28 cellular contexts compared by ENCODE assay signal in genomic region chr3:155015776-155016451, GRCh38.
DNase-seq lines count a peak whose midpoint lies in the region; ATAC-seq and TF ChIP-seq lines count a peak whose summit lies in the region.
"Had no signal": no experiment of that assay in that cellular context is flagged by ENCODE, and none has a peak within 500 bp of the region (broad histone marks: within the 10 kb centered on the region; RNA-seq: fewer than 3 reads in every experiment).

No MANE protein-coding gene starts in this region.

- H3K36me3 ChIP-seq in lower lobe of right lung, result no peaks in the 10 kb centered on the region
- H3K36me3 ChIP-seq: uterus had no signal

- CTCF ChIA-PET in WTC11 (lab: Charles Lee), result no interaction called here

- H3K4me3 ChIP-seq in lower lobe of right lung, result no peak overlapping the region
- H3K4me3 ChIP-seq: testis, uterus had no signal

- peak overlapping the region; percentile 47; the same call in 1 of the 2 replicates for H3K27ac Mint-ChIP-seq in WTC11
- H3K27ac Mint-ChIP-seq: activated CD8-positive, alpha-beta memory T cell treated with anti-CD3 and anti-CD28 coated beads, Interleukin-2, amount 10 ng/mL, durations not matched to agents 7 days and 5 days; activated T-cell treated with anti-CD3 and anti-CD28 coated beads, Interleukin-2, amount 50 U/mL, for 72 hours; CD8-positive, alpha-beta T cell; memory B cell had no signal

- DNase-seq in A172 (ENCODE audit: low spot score) (peak; percentile 10), HT-29 (ENCODE audit: low spot score) (peak; percentile 12), WTC11 (ENCODE audit: low spot score) (no peak), lower lobe of right lung (no peak), Right ventricle myocardium superior (no peak), cerebellar nuclear complex (lab: John Stamatoyannopoulos, UW) (no peak), KG1 (lab: John Stamatoyannopoulos, UW) (no peak), NCI-H2081 (lab: John Stamatoyannopoulos, UW) (no peak)
- DNase-seq: 8988T; activated CD4-positive, CD25-positive, alpha-beta regulatory T cell; activated CD8-positive, alpha-beta memory T cell treated with anti-CD3 and anti-CD28 coated beads, Interleukin-2, amount 10 ng/mL, durations not matched to agents 7 days and 5 days; activated naive CD4-positive, alpha-beta T cell; activated T-cell treated with anti-CD3 and anti-CD28 coated beads, Interleukin-2, amount 50 U/mL, for 72 hours; CD8-positive, alpha-beta T cell; DMS 273 treated with DMSO at 0.1 percent for 48 hours; effector memory CD4-positive, alpha-beta T cell; erythroblast; foreskin keratinocyte; H9; MM.1S; NCI-H1417; NCI-H2029 treated with DMSO at 0.1 percent for 48 hours; NCI-H345; NCI-H82; stimulated activated naive CD8-positive, alpha-beta T cell treated with anti-CD3 and anti-CD28 coated beads, Interleukin-15, Interleukin-2, amounts not matched to agents 100 U/mL and 50 U/mL, for 24 hours; testis; uterus had no signal

- intact Hi-C loops in lower lobe of right lung (cut with DNase I) (no loop called here), Right ventricle myocardium superior (cut with DNase I) (no loop called here)

- H3K9me3 Mint-ChIP-seq in WTC11, result no peaks in the 10 kb centered on the region
- H3K9me3 Mint-ChIP-seq: CD8-positive, alpha-beta T cell; H9 had no signal

- POLR2A ChIA-PET in WTC11 (lab: Charles Lee), result interaction anchor here (0.6 kb wide), 1 partner anchor 817 kb away, joined by 4 read pairs; no protein-coding TSS in a partner anchor

- H3K9me3 ChIP-seq in lower lobe of right lung, result no peaks in the 10 kb centered on the region
- H3K9me3 ChIP-seq: testis, uterus had no signal

- H3K36me3 Mint-ChIP-seq in WTC11, result no peaks in the 10 kb centered on the region
- H3K36me3 Mint-ChIP-seq: activated CD8-positive, alpha-beta memory T cell treated with anti-CD3 and anti-CD28 coated beads, Interleukin-2, amount 10 ng/mL, durations not matched to agents 7 days and 5 days; CD8-positive, alpha-beta T cell; memory B cell had no signal

- no peak overlapping the region for H3K4me3 Mint-ChIP-seq in WTC11
- H3K4me3 Mint-ChIP-seq: activated CD8-positive, alpha-beta memory T cell treated with anti-CD3 and anti-CD28 coated beads, Interleukin-2, amount 10 ng/mL, durations not matched to agents 7 days and 5 days; activated T-cell treated with anti-CD3 and anti-CD28 coated beads, Interleukin-2, amount 50 U/mL, for 72 hours; CD8-positive, alpha-beta T cell; H9; memory B cell had no signal

- no peak overlapping the region for H3K27ac ChIP-seq in lower lobe of right lung
- H3K27ac ChIP-seq: foreskin keratinocyte, testis, uterus had no signal

- peak; percentile 27; the same call in 1 of the 2 replicates for ATAC-seq in WTC11
- peak; percentile 31 to 73 for ATAC-seq in lower lobe of right lung
- no peak for ATAC-seq in Right ventricle myocardium superior (ENCODE audit: poor library complexity)
- ATAC-seq: activated CD8-positive, alpha-beta memory T cell treated with anti-CD3 and anti-CD28 coated beads, Interleukin-2, amount 10 ng/mL, durations not matched to agents 7 days and 5 days; activated T-cell treated with anti-CD3 and anti-CD28 coated beads, Interleukin-2, amount 50 U/mL, for 72 hours; CD8-positive, alpha-beta T cell; foreskin keratinocyte; stimulated activated naive CD8-positive, alpha-beta T cell treated with anti-CD3 and anti-CD28 coated beads, Interleukin-15, Interleukin-2, amounts not matched to agents 100 U/mL and 50 U/mL, for 24 hours had no signal

- peaks cover 48% of the 10 kb centered on the region for H3K4me1 Mint-ChIP-seq in WTC11
- H3K4me1 Mint-ChIP-seq: activated CD8-positive, alpha-beta memory T cell treated with anti-CD3 and anti-CD28 coated beads, Interleukin-2, amount 10 ng/mL, durations not matched to agents 7 days and 5 days; memory B cell had no signal

- no peaks in the 10 kb centered on the region for H3K27me3 ChIP-seq in lower lobe of right lung (ENCODE audit: low read depth)
- H3K27me3 ChIP-seq: foreskin keratinocyte, testis, uterus had no signal

- peaks cover 9% of the 10 kb centered on the region for H3K4me1 ChIP-seq in lower lobe of right lung
- H3K4me1 ChIP-seq: testis, uterus had no signal

- TF ChIP-seq CTCF in WTC11 (IDR thresholded peaks at IDR 0.05), result no peak
- TF ChIP-seq CTCF in lower lobe of right lung (IDR thresholded peaks at IDR 0.05), result no peak

- no peaks in the 10 kb centered on the region for H3K27me3 Mint-ChIP-seq in WTC11 (ENCODE audit: low read depth)
- H3K27me3 Mint-ChIP-seq: activated CD8-positive, alpha-beta memory T cell treated with anti-CD3 and anti-CD28 coated beads, Interleukin-2, amount 10 ng/mL, durations not matched to agents 7 days and 5 days had no signal

TF ChIP-seq in WTC11, 78 proteins besides CTCF, POLR2A, EP300 and RAD21:
- TF ChIP-seq MLX (CRISPR knock-in tag; IDR thresholded peaks at IDR 0.05), result no peak

Comparison
In these comparisons a context has a peak if more than half of its experiments do, and no peak if none do; other contexts are left out.
1. DNase-seq: peak in A172 (single experiment) and HT-29 (single experiment); none in WTC11 (single experiment), lower lobe of right lung (single experiment), Right ventricle myocardium superior (single experiment), cerebellar nuclear complex (0 of 2), KG1 (single experiment) and NCI-H2081 (0 of 2).